1 cellular context compared by ENCODE assay signal in genomic region chr1:94591791-94592565, GRCh38.
TF ChIP-seq lines count a peak whose summit lies in the region.

No MANE protein-coding gene starts in this region.

TF ChIP-seq in HepG2, 621 proteins besides CTCF, POLR2A, EP300 and RAD21:
- no peak for TF ChIP-seq ZNF362 (CRISPR knock-in tag; IDR thresholded peaks at IDR 0.05; ENCODE audit: borderline replicate concordance)
- peak; percentile 58; the same call in 1 of the 2 replicates for TF ChIP-seq MAFF (IDR thresholded peaks at IDR 0.05; ENCODE audit: low read depth, low read length)
- no peak for TF ChIP-seq REXO4 (CRISPR knock-in tag; IDR thresholded peaks at IDR 0.05; ENCODE audit: borderline replicate concordance)
- peak in 1 of 2 experiments; percentile 68; a peak in 3 of 4 replicates for TF ChIP-seq MAFK (conservative IDR thresholded peaks at IDR 0.05 in 1 of 2, IDR thresholded peaks at IDR 0.05 in 1 of 2; ENCODE audit: low read length in 2 of 2)
